23 cellular contexts compared by ENCODE assay signal in genomic region chr10:98528166-98528784, GRCh38.
DNase-seq lines count a peak whose midpoint lies in the region; ATAC-seq, FAIRE-seq and TF ChIP-seq lines count a peak whose summit lies in the region.
"Had no signal": no experiment of that assay in that cellular context is flagged by ENCODE, and none has a peak within 500 bp of the region (broad histone marks: within the 10 kb centered on the region; RNA-seq: fewer than 3 reads in every experiment).

No MANE protein-coding gene starts in this region.

- DNase-seq in Daoy (ENCODE audit: low read depth) (peak; percentile 23), HCEC 1CT (peak; percentile 39), adipocyte (ENCODE audit: low read depth) (peak; percentile 51), lung microvascular endothelial cell (ENCODE audit: low read depth in 2 of 2) (peak; percentile 69 to 84), H54 (ENCODE audit: insufficient read length, low spot score) (no peak)
- no peak for DNase-seq in activated CD8-positive, alpha-beta T cell treated with anti-CD3 and anti-CD28 coated beads for 36 hours
- DNase-seq in stimulated activated naive B cell treated with anti-CD40 and anti-IgM and Interleukin-4, amounts not matched to agents 10 μg/mL and 1 μg/mL and 100 μg/mL, for 72 hours: no peak
- DNase-seq: activated naive CD4-positive, alpha-beta T cell treated with anti-CD3 and anti-CD28 coated beads, Interleukin-2, amount 10 ng/mL, durations not matched to agents 7 days and 5 days; activated T-cell treated with anti-CD3 and anti-CD28 coated beads, Interleukin-2, amount 50 U/mL, for 4 hours; body of pancreas; GF-D8; NCI-H1105; NCI-H2171; posterior cingulate gyrus; stimulated activated CD4-positive, alpha-beta T cell treated with anti-CD3 and anti-CD28 coated beads, Interleukin-1b, Interleukin-23, amount 100 ng/mL, for 48 hours; stimulated activated naive CD8-positive, alpha-beta T cell treated with anti-CD3 and anti-CD28 coated beads, Interleukin-15, Interleukin-2, amounts not matched to agents 100 U/mL and 50 U/mL, for 24 hours; transverse colon had no signal

- H3K27me3 Mint-ChIP-seq in activated CD8-positive, alpha-beta T cell treated with anti-CD3 and anti-CD28 coated beads for 36 hours: peaks cover 3% of the 10 kb centered on the region
- H3K27me3 Mint-ChIP-seq in stimulated activated naive B cell treated with anti-CD40 and anti-IgM and Interleukin-4, amounts not matched to agents 10 μg/mL and 1 μg/mL and 100 μg/mL, for 72 hours: no peaks in the 10 kb centered on the region
- H3K27me3 Mint-ChIP-seq: activated naive CD4-positive, alpha-beta T cell treated with anti-CD3 and anti-CD28 coated beads, Interleukin-2, amount 10 ng/mL, durations not matched to agents 7 days and 5 days had no signal

- intact Hi-C loops in activated CD8-positive, alpha-beta T cell treated with anti-CD3 and anti-CD28 coated beads for 36 hours (cut with micrococcal nuclease): no loop called here

- H3K9me3 Mint-ChIP-seq in activated CD8-positive, alpha-beta T cell treated with anti-CD3 and anti-CD28 coated beads for 36 hours: no peaks in the 10 kb centered on the region
- no peaks in the 10 kb centered on the region for H3K9me3 Mint-ChIP-seq in stimulated activated naive B cell treated with anti-CD40 and anti-IgM and Interleukin-4, amounts not matched to agents 10 μg/mL and 1 μg/mL and 100 μg/mL, for 72 hours
- H3K9me3 Mint-ChIP-seq: activated naive CD4-positive, alpha-beta T cell treated with anti-CD3 and anti-CD28 coated beads, Interleukin-2, amount 10 ng/mL, durations not matched to agents 7 days and 5 days; activated T-cell treated with anti-CD3 and anti-CD28 coated beads, Interleukin-2, amount 50 U/mL, for 4 hours; natural killer cell treated with Interleukin-12 subunit alpha and Interleukin-12 subunit beta and Interleukin-15 and Interleukin-18, amount 100 ng/mL, for 72 hours; WTC11 had no signal

- H3K9me3 ChIP-seq in adipocyte (ENCODE audit: control insufficient read depth, low read length): no peaks in the 10 kb centered on the region
- H3K9me3 ChIP-seq: body of pancreas, gastroesophageal sphincter, transverse colon had no signal

- POLR2A ChIA-PET in activated CD8-positive, alpha-beta T cell treated with anti-CD3 and anti-CD28 coated beads for 36 hours (lab: Charles Lee): no interaction called here

- no peak overlapping the region for H3K4me3 Mint-ChIP-seq in activated CD8-positive, alpha-beta T cell treated with anti-CD3 and anti-CD28 coated beads for 36 hours
- H3K4me3 Mint-ChIP-seq in stimulated activated naive B cell treated with anti-CD40 and anti-IgM and Interleukin-4, amounts not matched to agents 10 μg/mL and 1 μg/mL and 100 μg/mL, for 72 hours: no peak overlapping the region
- H3K4me3 Mint-ChIP-seq: activated naive CD4-positive, alpha-beta T cell treated with anti-CD3 and anti-CD28 coated beads, Interleukin-2, amount 10 ng/mL, durations not matched to agents 7 days and 5 days; activated T-cell treated with anti-CD3 and anti-CD28 coated beads, Interleukin-2, amount 50 U/mL, for 4 hours; natural killer cell treated with Interleukin-12 subunit alpha and Interleukin-12 subunit beta and Interleukin-15 and Interleukin-18, amount 100 ng/mL, for 72 hours; WTC11 had no signal

- H3K27ac Mint-ChIP-seq in activated CD8-positive, alpha-beta T cell treated with anti-CD3 and anti-CD28 coated beads for 36 hours: no peak overlapping the region
- no peak overlapping the region for H3K27ac Mint-ChIP-seq in stimulated activated naive B cell treated with anti-CD40 and anti-IgM and Interleukin-4, amounts not matched to agents 10 μg/mL and 1 μg/mL and 100 μg/mL, for 72 hours
- H3K27ac Mint-ChIP-seq: activated naive CD4-positive, alpha-beta T cell treated with anti-CD3 and anti-CD28 coated beads, Interleukin-2, amount 10 ng/mL, durations not matched to agents 7 days and 5 days; natural killer cell treated with Interleukin-12 subunit alpha and Interleukin-12 subunit beta and Interleukin-15 and Interleukin-18, amount 100 ng/mL, for 72 hours; WTC11 had no signal

- FAIRE-seq in H54 (lab: Jason Lieb, UNC): no peak
- FAIRE-seq: colon, endometrium, GM12892 had no signal

- no peak overlapping the region for H3K9ac ChIP-seq in adipocyte (ENCODE audit: low read length)

- CTCF ChIA-PET in activated CD8-positive, alpha-beta T cell treated with anti-CD3 and anti-CD28 coated beads for 36 hours (lab: Charles Lee): no interaction called here

- H3K36me3 ChIP-seq in adipocyte (ENCODE audit: control insufficient read depth, insufficient read depth, low read length, severe bottlenecking): no peaks in the 10 kb centered on the region
- H3K36me3 ChIP-seq: gastroesophageal sphincter, transverse colon had no signal

- H3K4me1 ChIP-seq in adipocyte (ENCODE audit: control insufficient read depth, insufficient read depth, low read length): peaks cover 13% of the 10 kb centered on the region
- H3K4me1 ChIP-seq: body of pancreas had no signal

- no peaks in the 10 kb centered on the region for H3K27me3 ChIP-seq in adipocyte (replicated peaks; ENCODE audit: control insufficient read depth, insufficient read depth, low read length)
- H3K27me3 ChIP-seq: body of pancreas, gastroesophageal sphincter, transverse colon had no signal

- H3K4me3 ChIP-seq in adipocyte (ENCODE audit: low read length): no peak overlapping the region
- H3K4me3 ChIP-seq: body of pancreas, gastroesophageal sphincter, transverse colon had no signal

- no peaks in the 10 kb centered on the region for H3K4me1 Mint-ChIP-seq in activated CD8-positive, alpha-beta T cell treated with anti-CD3 and anti-CD28 coated beads for 36 hours (ENCODE audit: low read depth)
- H3K4me1 Mint-ChIP-seq in stimulated activated naive B cell treated with anti-CD40 and anti-IgM and Interleukin-4, amounts not matched to agents 10 μg/mL and 1 μg/mL and 100 μg/mL, for 72 hours: no peaks in the 10 kb centered on the region
- H3K4me1 Mint-ChIP-seq: activated naive CD4-positive, alpha-beta T cell treated with anti-CD3 and anti-CD28 coated beads, Interleukin-2, amount 10 ng/mL, durations not matched to agents 7 days and 5 days had no signal

- no peak for TF ChIP-seq POLR2A in H54 (IDR thresholded peaks at IDR 0.05; ENCODE audit: low read depth, low read length)

- no peak for ATAC-seq in activated CD8-positive, alpha-beta T cell treated with anti-CD3 and anti-CD28 coated beads for 36 hours
- no peak for ATAC-seq in stimulated activated naive B cell treated with anti-CD40 and anti-IgM and Interleukin-4, amounts not matched to agents 10 μg/mL and 1 μg/mL and 100 μg/mL, for 72 hours (replicated peaks)
- ATAC-seq: activated T-cell treated with anti-CD3 and anti-CD28 coated beads, Interleukin-2, amount 50 U/mL, for 4 hours; body of pancreas; gastroesophageal sphincter; natural killer cell treated with Interleukin-12 subunit alpha and Interleukin-12 subunit beta and Interleukin-15 and Interleukin-18, amount 100 ng/mL, for 72 hours; stimulated activated naive CD8-positive, alpha-beta T cell treated with anti-CD3 and anti-CD28 coated beads, Interleukin-15, Interleukin-2, amounts not matched to agents 100 U/mL and 50 U/mL, for 24 hours; WTC11 had no signal

- TF ChIP-seq CTCF in activated CD8-positive, alpha-beta T cell treated with anti-CD3 and anti-CD28 coated beads for 36 hours (IDR thresholded peaks at IDR 0.05): no peak

- H3K36me3 Mint-ChIP-seq in activated CD8-positive, alpha-beta T cell treated with anti-CD3 and anti-CD28 coated beads for 36 hours (ENCODE audit: low read depth): no peaks in the 10 kb centered on the region
- no peaks in the 10 kb centered on the region for H3K36me3 Mint-ChIP-seq in stimulated activated naive B cell treated with anti-CD40 and anti-IgM and Interleukin-4, amounts not matched to agents 10 μg/mL and 1 μg/mL and 100 μg/mL, for 72 hours
- H3K36me3 Mint-ChIP-seq: activated naive CD4-positive, alpha-beta T cell treated with anti-CD3 and anti-CD28 coated beads, Interleukin-2, amount 10 ng/mL, durations not matched to agents 7 days and 5 days; natural killer cell treated with Interleukin-12 subunit alpha and Interleukin-12 subunit beta and Interleukin-15 and Interleukin-18, amount 100 ng/mL, for 72 hours; WTC11 had no signal

Comparison
In these comparisons a context has a peak if more than half of its experiments do, and no peak if none do; other contexts are left out.
1. DNase-seq: peak in Daoy (single experiment), HCEC 1CT (single experiment), adipocyte (single experiment) and lung microvascular endothelial cell (2 of 2); none in H54 (single experiment), activated CD8-positive, alpha-beta T cell treated with anti-CD3 and anti-CD28 coated beads for 36 hours (single experiment) and stimulated activated naive B cell treated with anti-CD40 and anti-IgM and Interleukin-4, amounts not matched to agents 10 μg/mL and 1 μg/mL and 100 μg/mL, for 72 hours (single experiment).